21 cellular contexts compared by ENCODE assay signal in genomic region chr11:121927359-121927758, GRCh38.
"Had no signal": no experiment of that assay in that cellular context is flagged by ENCODE, and none has a peak within 500 bp of the region (broad histone marks: within the 10 kb centered on the region; RNA-seq: fewer than 3 reads in every experiment).

No MANE protein-coding gene starts in this region.

- H3K27ac Mint-ChIP-seq: naive thymus-derived CD4-positive, alpha-beta T cell; type B pancreatic cell had no signal

- H3K27ac ChIP-seq: colonic mucosa, heart left ventricle, ovary, right atrium auricular region, sigmoid colon, skin epidermis, suprapubic skin, thyroid gland had no signal

- H3K27me3 ChIP-seq: colonic mucosa, heart left ventricle, ovary, right atrium auricular region, sigmoid colon, thyroid gland had no signal

- DNase-seq: colonic mucosa; dermis blood vessel endothelial cell; effector CD4-positive, alpha-beta T cell; heart left ventricle; hippocampal formation; kidney glomerular epithelial cell; naive thymus-derived CD4-positive, alpha-beta T cell; ovary; sigmoid colon; stimulated activated CD4-positive, alpha-beta T cell treated with anti-CD3 and anti-CD28 coated beads, Interleukin-2, amount 100 ng/mL, for 24 hours; stimulated activated CD4-positive, alpha-beta T cell treated with anti-CD3 and anti-CD28 coated beads, Interleukin-4, amount 100 ng/mL, for 4 hours; stimulated activated naive CD4-positive, alpha-beta T cell treated with Interleukin-2 at 50 U/mL for 16 hours; thyroid gland had no signal

- H3K36me3 Mint-ChIP-seq: type B pancreatic cell had no signal

- H3K4me3 Mint-ChIP-seq: naive thymus-derived CD4-positive, alpha-beta T cell; neural crest cell; type B pancreatic cell had no signal

- ATAC-seq: heart left ventricle; naive thymus-derived CD4-positive, alpha-beta T cell had no signal

- FAIRE-seq: frontal cortex, islet of Langerhans, urothelium cell line had no signal

- H3K36me3 ChIP-seq: colonic mucosa, heart left ventricle, ovary, right atrium auricular region, sigmoid colon, suprapubic skin, thyroid gland had no signal

- H3K4me1 ChIP-seq: colonic mucosa had no signal

- H3K4me3 ChIP-seq: colonic mucosa, heart left ventricle, ovary, right atrium auricular region, sigmoid colon, skin epidermis, suprapubic skin, thyroid gland had no signal

- H3K9me3 ChIP-seq: colonic mucosa, heart left ventricle, ovary, right atrium auricular region, sigmoid colon, suprapubic skin, thyroid gland had no signal

- H3K4me1 Mint-ChIP-seq: naive thymus-derived CD4-positive, alpha-beta T cell had no signal

- H3K9me3 Mint-ChIP-seq: neural crest cell, type B pancreatic cell had no signal
